20 cellular contexts compared by ENCODE assay signal in the genomic region with DNA sequence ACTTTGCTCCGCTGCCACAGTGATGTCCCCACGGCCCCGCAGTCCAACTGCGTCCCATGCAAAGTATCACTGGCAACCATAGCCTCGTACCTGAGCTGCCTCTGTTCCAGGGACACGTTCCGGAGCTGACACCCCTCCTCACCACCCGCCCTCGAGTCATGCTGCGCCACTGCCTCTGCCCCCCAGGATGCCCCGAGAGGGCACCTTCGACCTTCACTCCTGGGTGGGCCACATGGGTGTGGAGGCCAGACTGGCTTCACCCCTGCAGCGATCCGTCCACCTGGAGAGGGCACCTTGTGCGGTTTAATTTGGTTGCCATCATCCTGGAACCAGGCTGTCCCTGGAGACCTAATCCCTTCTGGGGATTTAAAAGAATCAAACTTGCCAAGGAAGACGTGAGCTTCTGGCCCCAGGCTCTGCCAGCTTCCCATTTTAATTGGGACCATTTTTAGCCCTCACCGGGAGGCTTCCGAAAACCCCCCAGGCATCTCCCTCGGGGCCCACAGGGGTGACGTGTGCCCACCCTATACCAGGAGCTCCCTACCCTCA. TPM values are rescaled to one million over a fixed set of nuclear protein-coding genes. Genes with fewer than 3 reads are reported as not detected.
DNase-seq lines count a peak whose midpoint lies in the region; ATAC-seq and TF ChIP-seq lines count a peak whose summit lies in the region.
"Had no signal": no experiment of that assay in that cellular context is flagged by ENCODE, and none has a peak within 500 bp of the region (broad histone marks: within the 10 kb centered on the region; RNA-seq: fewer than 3 reads in every experiment).

No MANE protein-coding gene starts in this region.

- H3K27me3 ChIP-seq in WERI-Rb-1 (ENCODE audit: insufficient read depth, low read depth, severe bottlenecking) (no peaks in the 10 kb centered on the region), gastroesophageal sphincter (no peaks in the 10 kb centered on the region)
- H3K27me3 ChIP-seq: SJCRH30 had no signal

- H3K4me3 Mint-ChIP-seq in stimulated activated effector memory CD8-positive, alpha-beta T cell treated with anti-CD3 and anti-CD28 coated beads, Interleukin-12 subunit alpha, Interleukin-12 subunit beta, amount 100 ng/mL, for 72 hours, result no peak overlapping the region
- H3K4me3 Mint-ChIP-seq: IgD-negative memory B cell, T-cell had no signal

- H3K36me3 ChIP-seq in WERI-Rb-1, result no peaks in the 10 kb centered on the region
- H3K36me3 ChIP-seq in gastroesophageal sphincter, result peaks cover 0 to under 1% of the 10 kb centered on the region in 2 donors
- H3K36me3 ChIP-seq: HAP-1, SJCRH30 had no signal

- TF ChIP-seq EP300 in gastroesophageal sphincter (IDR thresholded peaks at IDR 0.05), result no peak

- H3K4me3 ChIP-seq in WERI-Rb-1 (ENCODE audit: low read depth, low read length) (peak overlapping the region; percentile 27; the same call in 1 of the 2 replicates), gastroesophageal sphincter (no peak overlapping the region)
- H3K4me3 ChIP-seq: HAP-1, SJCRH30 had no signal

- no peaks in the 10 kb centered on the region for H3K9me3 Mint-ChIP-seq in stimulated activated effector memory CD8-positive, alpha-beta T cell treated with anti-CD3 and anti-CD28 coated beads, Interleukin-12 subunit alpha, Interleukin-12 subunit beta, amount 100 ng/mL, for 72 hours
- H3K9me3 Mint-ChIP-seq: IgD-negative memory B cell, T-cell had no signal

- peak overlapping the region; percentile 45 for H3K27ac Mint-ChIP-seq in stimulated activated effector memory CD8-positive, alpha-beta T cell treated with anti-CD3 and anti-CD28 coated beads, Interleukin-12 subunit alpha, Interleukin-12 subunit beta, amount 100 ng/mL, for 72 hours
- H3K27ac Mint-ChIP-seq: IgD-negative memory B cell, T-cell had no signal

- no peaks in the 10 kb centered on the region for H3K36me3 Mint-ChIP-seq in stimulated activated effector memory CD8-positive, alpha-beta T cell treated with anti-CD3 and anti-CD28 coated beads, Interleukin-12 subunit alpha, Interleukin-12 subunit beta, amount 100 ng/mL, for 72 hours
- H3K36me3 Mint-ChIP-seq: T-cell had no signal

- 98% methylated on average over 5 of the region's 20 CpGs; no CpG with 5 or more reads in 1 of the 2 donors for whole genome bisulfite sequencing in gastroesophageal sphincter (ENCODE audit: low coverage in 1 of 2), 2 donors

- TF ChIP-seq POLR2A in gastroesophageal sphincter (IDR thresholded peaks at IDR 0.05), result no peak

- H3K9me3 ChIP-seq in WERI-Rb-1 (ENCODE audit: severe bottlenecking), result no peaks in the 10 kb centered on the region
- peaks cover 0 to 1% (median 0%) of the 10 kb centered on the region in 3 donors for H3K9me3 ChIP-seq in gastroesophageal sphincter
- H3K9me3 ChIP-seq: HAP-1, SJCRH30 had no signal

- no peaks in the 10 kb centered on the region for H3K4me1 Mint-ChIP-seq in stimulated activated effector memory CD8-positive, alpha-beta T cell treated with anti-CD3 and anti-CD28 coated beads, Interleukin-12 subunit alpha, Interleukin-12 subunit beta, amount 100 ng/mL, for 72 hours
- H3K4me1 Mint-ChIP-seq: T-cell had no signal

- TF ChIP-seq CTCF in WERI-Rb-1 (IDR thresholded peaks at IDR 0.05; ENCODE audit: low read depth, low read length) (no peak), gastroesophageal sphincter (IDR thresholded peaks at IDR 0.05) (no peak)

- H3K27ac ChIP-seq in WERI-Rb-1, result no peak overlapping the region
- H3K27ac ChIP-seq in gastroesophageal sphincter, result no peak overlapping the region
- H3K27ac ChIP-seq: 22Rv1, SJCRH30 had no signal

- DNase-seq in DMS 273 (lab: John Stamatoyannopoulos, UW; ENCODE audit: unreplicated experiment) (peak; percentile 55), DMS 273 treated with DMSO at 0.1 percent for 48 hours (lab: John Stamatoyannopoulos, UW) (no peak), D341Med (ENCODE audit: low spot score) (peak; percentile 80), WERI-Rb-1 (no peak), activated gamma-delta T cell (lab: John Stamatoyannopoulos, UW) (no peak), occipital lobe (lab: John Stamatoyannopoulos, UW) (no peak)
- DNase-seq in stimulated activated effector memory CD8-positive, alpha-beta T cell treated with anti-CD3 and anti-CD28 coated beads, Interleukin-12 subunit alpha, Interleukin-12 subunit beta, amount 100 ng/mL, for 72 hours (ENCODE audit: low spot score in 2 of 2), result no peak
- DNase-seq: ACHN, C1 segment of cervical spinal cord, Karpas-422, NCI-H1105 treated with DMSO at 0.1 percent for 48 hours, NCI-H2029 treated with DMSO at 0.1 percent for 48 hours, NCI-H524 treated with DMSO at 0.1 percent for 48 hours, SJCRH30, T-cell had no signal

- ATAC-seq in stimulated activated effector memory CD8-positive, alpha-beta T cell treated with anti-CD3 and anti-CD28 coated beads, Interleukin-12 subunit alpha, Interleukin-12 subunit beta, amount 100 ng/mL, for 72 hours, result no peak
- no peak for ATAC-seq in gastroesophageal sphincter
- ATAC-seq: Panc1, T-cell had no signal

- H3K4me1 ChIP-seq in gastroesophageal sphincter, result peaks cover 0 to 31% (median 0%) of the 10 kb centered on the region in 3 donors
- H3K4me1 ChIP-seq: HAP-1, SJCRH30 had no signal

RNA-seq across cellular contexts. Expression of a gene that starts 19.2 kb away (rescaled TPM):
- total RNA-seq in occipital lobe (50.1 TPM), gastroesophageal sphincter (100 to 1,000 TPM in 3 of 4 donors, 10 to 100 TPM in 1; 87.6 to 218 (median 124) TPM)

Comparison
In these comparisons a context has a peak if more than half of its experiments do, and no peak if none do; other contexts are left out.
1. DNase-seq: peak in DMS 273 (single experiment) and D341Med (single experiment); none in DMS 273 treated with DMSO at 0.1 percent for 48 hours (single experiment), WERI-Rb-1 (single experiment), stimulated activated effector memory CD8-positive, alpha-beta T cell treated with anti-CD3 and anti-CD28 coated beads, Interleukin-12 subunit alpha, Interleukin-12 subunit beta, amount 100 ng/mL, for 72 hours (0 of 2), activated gamma-delta T cell (single experiment) and occipital lobe (single experiment).